13 cellular contexts compared by ENCODE assay signal in genomic region chr7:46908770-46909169, GRCh38.
DNase-seq lines count a peak whose midpoint lies in the region; ATAC-seq, FAIRE-seq and TF ChIP-seq lines count a peak whose summit lies in the region.
"Had no signal": no experiment of that assay in that cellular context is flagged by ENCODE, and none has a peak within 500 bp of the region (broad histone marks: within the 10 kb centered on the region; RNA-seq: fewer than 3 reads in every experiment).

No MANE protein-coding gene starts in this region.

- no peaks in the 10 kb centered on the region for H3K36me3 Mint-ChIP-seq in chondrocyte (ENCODE audit: low read depth)
- H3K36me3 Mint-ChIP-seq: CD4-positive, alpha-beta memory T cell had no signal

- intact Hi-C loops in testis (cut with DNase I; ENCODE audit: low total_unique reads): no loop called here

- no peaks in the 10 kb centered on the region for H3K36me3 ChIP-seq in testis (ENCODE audit: low read depth, missing control alignments)
- H3K36me3 ChIP-seq: esophagus muscularis mucosa, left ventricle myocardium inferior, prostate gland had no signal

- ATAC-seq in HG03108 (IDR thresholded peaks at IDR 0.05; ENCODE audit: unreplicated experiment): no peak

- H3K4me1 Mint-ChIP-seq in chondrocyte (ENCODE audit: low read depth): peaks cover 21% of the 10 kb centered on the region
- H3K4me1 Mint-ChIP-seq: CD4-positive, alpha-beta memory T cell had no signal

- H3K4me3 Mint-ChIP-seq in chondrocyte (ENCODE audit: unreplicated experiment): no peak overlapping the region
- H3K4me3 Mint-ChIP-seq: CD4-positive, alpha-beta memory T cell had no signal

- DNase-seq in NCI-H226 (peak; percentile 77), chondrocyte (ENCODE audit: low spot score) (no peak), lung microvascular endothelial cell (ENCODE audit: low read depth in 2 of 2) (peak; percentile 5 to 11), testis (no peak), GM19239 (ENCODE audit: insufficient read length, low spot score) (no peak), NCI-H146 treated with DMSO at 0.1 percent for 48 hours (lab: John Stamatoyannopoulos, UW; ENCODE audit: unreplicated experiment) (no peak)
- DNase-seq: CD4-positive, alpha-beta memory T cell; left ventricle myocardium inferior; NCI-H146 had no signal

- no peaks in the 10 kb centered on the region for H3K27me3 ChIP-seq in testis
- H3K27me3 ChIP-seq: esophagus muscularis mucosa had no signal

- no peaks in the 10 kb centered on the region for H3K9me3 ChIP-seq in testis
- H3K9me3 ChIP-seq: prostate gland had no signal

- H3K27ac ChIP-seq in C4-2B: peak overlapping the region; percentile 65
- H3K27ac ChIP-seq in testis: no peak overlapping the region
- H3K27ac ChIP-seq: esophagus muscularis mucosa, left ventricle myocardium inferior, prostate gland had no signal

- H3K4me1 ChIP-seq in testis: no peaks in the 10 kb centered on the region
- H3K4me1 ChIP-seq: esophagus muscularis mucosa, left ventricle myocardium inferior, prostate gland had no signal

- FAIRE-seq in GM19239 (lab: Jason Lieb, UNC): no peak

- 39 to 52% methylated on average over 1 of the region's 1 CpG for WGBS in testis, 2 donors

- TF ChIP-seq CTCF in C4-2B (conservative IDR thresholded peaks at IDR 0.05) (no peak), chondrocyte (IDR thresholded peaks at IDR 0.05) (no peak), testis (IDR thresholded peaks at IDR 0.05) (no peak)

- no peaks in the 10 kb centered on the region for H3K27me3 Mint-ChIP-seq in chondrocyte (ENCODE audit: low read depth)
- H3K27me3 Mint-ChIP-seq: CD4-positive, alpha-beta memory T cell had no signal

- no peak for TF ChIP-seq POLR2A in testis (IDR thresholded peaks at IDR 0.05)

- peak overlapping the region; percentile 74 for H3K27ac Mint-ChIP-seq in chondrocyte (ENCODE audit: unreplicated experiment)
- H3K27ac Mint-ChIP-seq: CD4-positive, alpha-beta memory T cell had no signal

- no peak overlapping the region for H3K4me3 ChIP-seq in testis
- H3K4me3 ChIP-seq: esophagus muscularis mucosa, left ventricle myocardium inferior, prostate gland had no signal

- H3K9me3 Mint-ChIP-seq in chondrocyte (ENCODE audit: low read depth): peaks cover 11% of the 10 kb centered on the region

Comparison
In these comparisons a context has a peak if more than half of its experiments do, and no peak if none do; other contexts are left out.
1. DNase-seq: peak in NCI-H226 (single experiment) and lung microvascular endothelial cell (2 of 2); none in chondrocyte (single experiment), testis (single experiment), GM19239 (single experiment) and NCI-H146 treated with DMSO at 0.1 percent for 48 hours (single experiment).